8 cellular contexts compared by ENCODE assay signal in genomic region chrY:12904618-12905519, GRCh38. TPM values are rescaled to one million over a fixed set of nuclear protein-coding genes. Genes with fewer than 3 reads are reported as not detected.
DNase-seq lines count a peak whose midpoint lies in the region; ATAC-seq, FAIRE-seq and TF ChIP-seq lines count a peak whose summit lies in the region.

TSS of gene DDX3Y (plus strand) at chrY:12904868. CDS start at chrY:12904937, 69 bp downstream.

- H3K9me3 ChIP-seq in A549 (no peaks in the 10 kb centered on the region), NT2/D1 (ENCODE audit: insufficient read depth, low read length) (no peaks in the 10 kb centered on the region), astrocyte (ENCODE audit: insufficient read depth, low read depth, low read length) (no peaks in the 10 kb centered on the region), mesodermal cell (ENCODE audit: control insufficient read depth, low read length) (peaks cover 4% of the 10 kb centered on the region), thymus (ENCODE audit: control insufficient read depth) (no peaks in the 10 kb centered on the region)

- peak within 1 kb of the TSS; percentile 95 for H3K4me3 Mint-ChIP-seq in astrocyte (ENCODE audit: unreplicated experiment)

- H3K4me1 Mint-ChIP-seq in astrocyte (ENCODE audit: low read depth, unreplicated experiment): peaks cover 2% of the 10 kb centered on the region

- CTCF ChIA-PET in A549 (lab: Yijun Ruan, JAX): no interaction called here

- H3K27ac Mint-ChIP-seq in astrocyte (ENCODE audit: unreplicated experiment): peak within 1 kb of the TSS; percentile 97

- no peak for TF ChIP-seq EP300 in A549 (IDR thresholded peaks at IDR 0.05)

- H3K27me3 Mint-ChIP-seq in astrocyte (ENCODE audit: low read depth, unreplicated experiment): no peaks in the 10 kb centered on the region

- H3K4me3 ChIP-seq in A549 (peak within 1 kb of the TSS; percentile 68), NT2/D1 (ENCODE audit: insufficient read length, low read depth) (peak within 1 kb of the TSS; percentile 83), astrocyte (ENCODE audit: insufficient read depth, low read depth, low read length) (peak within 1 kb of the TSS; percentile 100), mesodermal cell (ENCODE audit: extremely low read depth, insufficient read depth, low read length, poor library complexity, severe bottlenecking) (peak within 1 kb of the TSS; percentile 64), thymus (ENCODE audit: low read length) (peak within 1 kb of the TSS; percentile 73)

- H3K27ac ChIP-seq in A549 (peak within 1 kb of the TSS; percentile 84 to 92), astrocyte (ENCODE audit: low read depth, low read length) (peak within 1 kb of the TSS; percentile 100), mesodermal cell (ENCODE audit: low read depth, low read length, severe bottlenecking) (peak within 1 kb of the TSS; percentile 98), thymus (ENCODE audit: low read depth) (peak within 1 kb of the TSS; percentile 98)

- FAIRE-seq in A549 (lab: Jason Lieb, UNC) (peak; percentile 88), H54 (lab: Jason Lieb, UNC) (no peak), astrocyte (lab: Jason Lieb, UNC) (no peak)

- no peaks in the 10 kb centered on the region for H3K36me3 Mint-ChIP-seq in astrocyte (ENCODE audit: low read depth, unreplicated experiment)

- H3K36me3 ChIP-seq in NT2/D1 (ENCODE audit: insufficient read depth, insufficient read length, low read length): no peaks in the 10 kb centered on the region
- no peaks in the 10 kb centered on the region for H3K36me3 ChIP-seq in astrocyte (ENCODE audit: insufficient read depth, low read length)
- H3K36me3 ChIP-seq in mesodermal cell (ENCODE audit: control insufficient read depth, insufficient read depth, low read length): peaks cover 7% of the 10 kb centered on the region
- no peaks in the 10 kb centered on the region for H3K36me3 ChIP-seq in thymus (ENCODE audit: control insufficient read depth, insufficient read depth)

- peaks cover 2% of the 10 kb centered on the region for H3K9me3 Mint-ChIP-seq in astrocyte (ENCODE audit: unreplicated experiment)

- DNase-seq in A549 (ENCODE audit: low read depth in 1 of 2, low spot score in 1 of 2): peak; percentile 72 to 96
- DNase-seq in H54 (ENCODE audit: insufficient read length, low spot score): peak; percentile 30
- DNase-seq in NT2/D1 (ENCODE audit: low read depth, low spot score): peak; percentile 72
- no peak for DNase-seq in astrocyte (ENCODE audit: low read depth)
- no peak for DNase-seq in activated gamma-delta T cell treated with Interleukin-2 at 50 U/mL for 16 hours

- H3K4me1 ChIP-seq in A549: peaks cover 7% of the 10 kb centered on the region; the same call in 1 of the 3 replicates
- no peaks in the 10 kb centered on the region for H3K4me1 ChIP-seq in NT2/D1 (ENCODE audit: insufficient read depth, insufficient read length)
- H3K4me1 ChIP-seq in astrocyte (ENCODE audit: insufficient read depth, low read length): no peaks in the 10 kb centered on the region
- H3K4me1 ChIP-seq in mesodermal cell (ENCODE audit: control insufficient read depth, insufficient read depth, low read length, poor library complexity, severe bottlenecking): peaks cover 4% of the 10 kb centered on the region
- H3K4me1 ChIP-seq in thymus (ENCODE audit: control insufficient read depth, insufficient read depth, low read length): peaks cover 3% of the 10 kb centered on the region

- WGBS in A549 (ENCODE audit: missing lambda C conversion rate): 1% methylated on average over 37 of the region's 55 CpGs
- 1% methylated on average over 18 to 34 of the region's 55 CpGs for WGBS in mesodermal cell (ENCODE audit: insufficient coverage in 2 of 2), 2 experiments
- WGBS in thymus: under 1% methylated on average over 55 of the region's 55 CpGs

- no peak for TF ChIP-seq CTCF in A549 (IDR thresholded peaks at IDR 0.05)
- TF ChIP-seq CTCF in astrocyte (IDR thresholded peaks at IDR 0.05; ENCODE audit: insufficient read depth, low read depth, low read length): no peak

- POLR2A ChIA-PET in A549 (lab: Yijun Ruan, JAX): no interaction called here

- peak within 1 kb of the TSS; percentile 86 for H2AFZ ChIP-seq in astrocyte (ENCODE audit: low read depth, low read length)

- H3K79me2 ChIP-seq in astrocyte (ENCODE audit: insufficient read depth, low read length): peaks cover 52% of the 10 kb centered on the region

- H3K4me2 ChIP-seq in A549 (peak within 1 kb of the TSS; percentile 77), astrocyte (ENCODE audit: low read length) (peak within 1 kb of the TSS; percentile 91)

- no peak for TF ChIP-seq RAD21 in A549 (conservative IDR thresholded peaks at IDR 0.05 in 1 of 2, IDR thresholded peaks at IDR 0.05 in 1 of 2)

- TF ChIP-seq POLR2A in A549 (IDR thresholded peaks at IDR 0.05; ENCODE audit: low read length) (peak; percentile 73), H54 (IDR thresholded peaks at IDR 0.05; ENCODE audit: low read depth, low read length) (peak; percentile 38)

- peaks cover 45% of the 10 kb centered on the region for H4K20me1 ChIP-seq in astrocyte (ENCODE audit: insufficient read depth, low read length)

- H3K27me3 ChIP-seq in NT2/D1 (ENCODE audit: insufficient read depth, insufficient read length) (no peaks in the 10 kb centered on the region), astrocyte (ENCODE audit: insufficient read depth, low read length) (no peaks in the 10 kb centered on the region), thymus (ENCODE audit: control insufficient read depth, insufficient read depth) (no peaks in the 10 kb centered on the region)

- ATAC-seq in A549: peak; percentile 96
- ATAC-seq in GM21360 (IDR thresholded peaks at IDR 0.05; ENCODE audit: unreplicated experiment): no peak

- H3K9ac ChIP-seq in NT2/D1 (ENCODE audit: insufficient read length, low read depth): peak within 1 kb of the TSS; percentile 74
- H3K9ac ChIP-seq in astrocyte (ENCODE audit: low read length): peak within 1 kb of the TSS; percentile 100

TF ChIP-seq in A549, 52 proteins besides CTCF, POLR2A, EP300 and RAD21:
- peak; percentile 72; the same call in 1 of the 2 replicates for TF ChIP-seq PHF8 (IDR thresholded peaks at IDR 0.05; ENCODE audit: borderline replicate concordance, low read depth)
- TF ChIP-seq GATA3 (IDR thresholded peaks at IDR 0.05; ENCODE audit: borderline replicate concordance): no peak
- TF ChIP-seq JUN (IDR thresholded peaks at IDR 0.05): peak in 1 of 2 experiments; percentile 32; a peak in 1 of 5 replicates
- TF ChIP-seq REST (IDR thresholded peaks at IDR 0.05): peak; percentile 28; the same call in 1 of the 2 replicates

RNA-seq across cellular contexts. Expression of gene DDX3Y, which starts in this region (rescaled TPM):
- polyA plus RNA-seq in A549 (2011; rRNA removed) (59.0 and 67.5 TPM in 2 replicates), A549 (2017; fragmentation: RNase III; extraction: RNeasy Plus Mini Kit Qiagen cat#74134 plus additional on column Dnase treatment) (39.0 to 42.4 TPM (median 41.7 TPM) in 3 replicates), thymus (67.0 TPM)
- 8.8 and 9.9 TPM in 2 replicates for polyA plus RNA-seq in A549 (2012; cell fraction: cytosol; rRNA removed)
- polyA plus RNA-seq in A549 (2012; cell fraction: nucleus; rRNA removed): 19.2 and 37.6 TPM in 2 replicates
- 31.6 and 40.0 TPM in 2 replicates for polyA minus RNA-seq in A549 (2011; rRNA and poly(A)+ RNA removed)
- total RNA-seq in astrocyte: 55.7 and 69.7 TPM in 2 replicates
- 49.8 TPM for polyA plus RNA-seq in mesodermal cell (2013, experiment 1 of 2)
- polyA plus RNA-seq in mesodermal cell (2013, experiment 2 of 2): 63.9 TPM

Comparison
In these comparisons a context has a peak if more than half of its experiments do, and no peak if none do; other contexts are left out.
1. DNase-seq: peak in A549 (2 of 2), H54 (single experiment) and NT2/D1 (single experiment); none in astrocyte (single experiment) and activated gamma-delta T cell treated with Interleukin-2 at 50 U/mL for 16 hours (single experiment).
2. Peak in every context shown above with its lines, with median percentiles within 50 percentile points of each other: H3K27ac ChIP-seq and H3K4me3 ChIP-seq.